Comparison of ENCODE assay signal across 38 cellular contexts in the genomic region with DNA sequence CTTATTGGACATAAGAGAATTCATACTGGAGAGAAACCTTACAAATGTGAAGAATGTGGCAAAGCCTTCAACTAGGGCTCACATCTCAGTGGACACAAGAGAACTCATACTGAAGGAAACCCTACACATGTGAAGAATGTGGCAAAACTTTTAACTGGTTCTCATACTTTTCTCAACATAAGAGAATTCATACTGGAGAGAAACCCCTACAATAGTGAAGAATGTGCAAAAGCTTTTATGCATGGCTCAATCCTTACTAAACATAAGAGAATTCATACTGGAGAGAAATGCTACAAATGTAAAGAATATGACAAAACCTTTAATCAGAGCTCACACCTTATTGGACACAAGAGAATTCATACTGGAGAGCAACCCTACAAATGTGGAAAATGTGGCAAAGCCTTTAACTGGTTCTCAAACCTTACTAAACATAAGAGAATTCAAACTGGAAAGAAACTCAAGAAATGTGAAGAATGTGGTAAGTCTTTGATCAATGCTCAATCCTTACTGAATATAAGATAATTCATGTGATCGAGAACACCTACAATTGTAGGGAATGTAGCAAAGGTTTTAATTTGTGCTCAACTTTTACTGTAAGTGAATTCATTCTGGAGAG.
"Had no signal": no experiment of that assay in that cellular context is flagged by ENCODE, and none has a peak within 500 bp of the region (broad histone marks: within the 10 kb centered on the region; RNA-seq: fewer than 3 reads in every experiment).

No MANE protein-coding gene starts in this region.

- H3K4me3 Mint-ChIP-seq: activated B cell treated with CpG ODN at 0.5 μM for 24 hours; activated CD4-positive, alpha-beta memory T cell treated with anti-CD3 and anti-CD28 coated beads for 36 hours; activated naive CD8-positive, alpha-beta T cell treated with anti-CD3 and anti-CD28 coated beads for 36 hours; activated T-helper 17 cell treated with anti-CD3 and anti-CD28 coated beads, Interleukin-2, amount 50 U/mL, for 72 hours; central memory CD8-positive, alpha-beta T cell; T-helper 1 cell treated with Interleukin-12 subunit alpha and Interleukin-12 subunit beta and Interleukin-4 antibody, amounts not matched to agents 30 μg/mL and 1 μg/mL, for 36 hours had no signal

- H3K27me3 Mint-ChIP-seq: activated B cell treated with CpG ODN at 0.5 μM for 24 hours; activated CD4-positive, alpha-beta memory T cell treated with anti-CD3 and anti-CD28 coated beads for 36 hours; activated naive CD8-positive, alpha-beta T cell treated with anti-CD3 and anti-CD28 coated beads for 36 hours; activated T-helper 17 cell treated with anti-CD3 and anti-CD28 coated beads, Interleukin-2, amount 50 U/mL, for 72 hours; central memory CD8-positive, alpha-beta T cell had no signal

- H3K4me3 ChIP-seq: ascending aorta, cardiac muscle cell, Peyer's patch, SJSA1 had no signal

- H3K9ac ChIP-seq: SK-N-SH had no signal

- H3K4me1 Mint-ChIP-seq: activated B cell treated with CpG ODN at 0.5 μM for 24 hours; activated naive CD8-positive, alpha-beta T cell treated with anti-CD3 and anti-CD28 coated beads for 36 hours; activated T-helper 17 cell treated with anti-CD3 and anti-CD28 coated beads, Interleukin-2, amount 50 U/mL, for 72 hours; central memory CD8-positive, alpha-beta T cell had no signal

- H3K27ac Mint-ChIP-seq: activated B cell treated with CpG ODN at 0.5 μM for 24 hours; activated CD4-positive, alpha-beta memory T cell treated with anti-CD3 and anti-CD28 coated beads for 36 hours; activated naive CD8-positive, alpha-beta T cell treated with anti-CD3 and anti-CD28 coated beads for 36 hours; activated T-helper 17 cell treated with anti-CD3 and anti-CD28 coated beads, Interleukin-2, amount 50 U/mL, for 72 hours; T-helper 1 cell treated with Interleukin-12 subunit alpha and Interleukin-12 subunit beta and Interleukin-4 antibody, amounts not matched to agents 30 μg/mL and 1 μg/mL, for 36 hours had no signal

- DNase-seq: activated B cell treated with CpG ODN at 0.5 μM for 24 hours; activated CD4-positive, alpha-beta memory T cell treated with anti-CD3 and anti-CD28 coated beads for 36 hours; activated CD4-positive, alpha-beta T cell treated with anti-CD3 and anti-CD28 coated beads for 4 hours; activated CD4-positive, alpha-beta T cell treated with anti-CD3 and anti-CD28 coated beads, Interleukin-2, amount 50 U/mL, for 1 hour; activated CD4-positive, CD25-positive, alpha-beta regulatory T cell treated with anti-CD3 and anti-CD28 coated beads, Interleukin-2, amount 50 U/mL, for 72 hours; activated CD8-positive, alpha-beta memory T cell treated with anti-CD3 and anti-CD28 coated beads, Interleukin-2, amount 50 U/mL, for 4 hours; activated effector memory CD4-positive, alpha-beta T cell treated with anti-CD3 and anti-CD28 coated beads, Interleukin-2, amount 50 U/mL, for 16 hours; activated naive CD4-positive, alpha-beta T cell; activated naive CD4-positive, alpha-beta T cell treated with anti-CD3 and anti-CD28 coated beads, Interleukin-2, amount 50 U/mL, for 16 hours; activated naive CD8-positive, alpha-beta T cell treated with anti-CD3 and anti-CD28 coated beads for 36 hours; activated T-cell treated with anti-CD3 and anti-CD28 coated beads for 4 hours; activated T-cell treated with anti-CD3 and anti-CD28 coated beads, Interleukin-2, amount 50 U/mL, for 48 hours; amygdala; MM.1S; MV-4-11; NCI-H1092; NCI-H146; NCI-H187; NCI-H2029 treated with DMSO at 0.1 percent for 48 hours; NCI-H2107; NCI-H2171; NCI-H510A; NCI-H526; NCI-H748 treated with DMSO at 0.1 percent for 48 hours; NK-92 treated with Interleukin-12 subunit alpha and Interleukin-12 subunit beta, amount 100 ng/mL, for 24 hours; PC-3; Peyer's patch; RPMI8226; SHP77 treated with DMSO at 0.1 percent for 48 hours; SK-N-SH; T-helper 9 cell had no signal

- ATAC-seq: activated T-helper 17 cell treated with anti-CD3 and anti-CD28 coated beads, Interleukin-2, amount 50 U/mL, for 72 hours; PC-3 had no signal

- H3K4me2 ChIP-seq: SK-N-SH had no signal

- H3K27me3 ChIP-seq: ascending aorta, cardiac muscle cell, Peyer's patch, SJSA1 had no signal

- H3K9me2 ChIP-seq: SK-N-SH had no signal

- H3K27ac ChIP-seq: ascending aorta, cardiac muscle cell, Peyer's patch, SJSA1, VCaP had no signal

- H3K4me1 ChIP-seq: ascending aorta, Peyer's patch, SJSA1 had no signal

- H3K36me3 ChIP-seq: ascending aorta, cardiac muscle cell, Peyer's patch, SJSA1 had no signal
